Comparison of ENCODE assay signal across 8 cellular contexts in the genomic region with DNA sequence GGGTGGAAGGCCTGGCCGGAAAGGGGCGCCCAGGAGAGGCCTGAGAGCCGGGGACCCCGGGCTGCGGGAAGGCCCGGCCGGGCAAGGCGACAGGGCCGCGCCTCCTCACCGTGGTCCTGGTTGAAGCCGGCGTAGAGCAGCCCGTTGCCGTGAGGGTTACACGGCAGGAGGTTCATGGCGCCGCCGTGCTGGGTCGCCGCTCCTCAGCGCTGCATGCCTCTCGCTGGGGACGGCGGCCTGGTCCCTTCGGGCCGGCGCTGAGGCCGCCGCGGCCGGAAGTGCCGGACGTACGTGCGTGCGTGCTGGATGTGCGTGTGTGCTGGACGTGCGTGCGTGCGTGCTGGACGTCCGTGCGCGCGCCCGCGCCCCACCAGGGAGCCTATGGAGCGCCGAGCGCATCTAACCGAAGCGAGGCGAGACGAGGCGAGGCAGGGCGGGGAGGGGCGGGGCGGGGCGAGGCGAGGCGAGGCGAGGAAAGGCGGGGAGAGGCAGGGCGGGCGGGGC. TPM values are rescaled to one million over a fixed set of nuclear protein-coding genes. Genes with fewer than 3 reads are reported as not detected.
DNase-seq lines count a peak whose midpoint lies in the region; ATAC-seq and TF ChIP-seq lines count a peak whose summit lies in the region.

A gene (minus strand): TSS at position 280 of the 504 bp plus-strand sequence. CDS start 104 bp downstream, at position 176.

- intact Hi-C loops in aorta (cut with DNase I) = loop anchor here (2.0 to 5.0 kb wide), 3 partner anchors 51 to 229 kb away; a partner anchor contains a TSS

- H3K9me3 ChIP-seq in hepatocyte (ENCODE audit: low read depth) (no peaks in the 10 kb centered on the region), aorta (ENCODE audit: control insufficient read depth, low read length) (no peaks in the 10 kb centered on the region)

- H3K36me3 ChIP-seq in hepatocyte (replicated peaks; ENCODE audit: insufficient read depth, low read depth) = no peaks in the 10 kb centered on the region
- peaks cover 0 to 3% of the 10 kb centered on the region in 2 donors for H3K36me3 ChIP-seq in aorta (ENCODE audit: control insufficient read depth in 1 of 2, insufficient read depth in 2 of 2, low read length in 1 of 2)

- in situ Hi-C loops in astrocyte of the cerebellum (cut with HindIII; ENCODE audit: low sequenced_read_pairs) = no loop called here

- 3% methylated on average over 25 of the region's 67 CpGs for WGBS in hepatocyte (ENCODE audit: low lambda C conversion rate, missing lambda C conversion rate)
- 1% methylated on average over 43 to 67 of the region's 67 CpGs for WGBS in aorta, 2 donors

- H4K20me1 ChIP-seq in hepatocyte (ENCODE audit: insufficient read depth, poor library complexity, severe bottlenecking) = peaks cover 44% of the 10 kb centered on the region

- peaks cover 12% of the 10 kb centered on the region for H3K4me1 ChIP-seq in hepatocyte (ENCODE audit: insufficient read depth)
- H3K4me1 ChIP-seq in aorta (ENCODE audit: control insufficient read depth in 1 of 2, insufficient read depth in 2 of 2, low read length in 2 of 2) = no peaks in the 10 kb centered on the region

- TF ChIP-seq CTCF in astrocyte of the cerebellum (IDR thresholded peaks at IDR 0.05; ENCODE audit: low read depth, low read length, missing control alignments) (no peak), hepatocyte (IDR thresholded peaks at IDR 0.05; ENCODE audit: poor library complexity) (no peak)

- peak; percentile 10 for DNase-seq in NCI-H2029 treated with DMSO at 0.1 percent for 48 hours (lab: John Stamatoyannopoulos, UW)
- DNase-seq in T-helper 9 cell = peak; percentile 81
- DNase-seq in astrocyte of the cerebellum (ENCODE audit: low read depth) = peak; percentile 89
- DNase-seq in hepatocyte (ENCODE audit: low spot score) = peak; percentile 98
- DNase-seq in renal cortical epithelial cell (ENCODE audit: low read depth) = peak; percentile 81
- DNase-seq in aorta = peak; percentile 97 to 99

- ATAC-seq in GM18499 (IDR thresholded peaks at IDR 0.05; ENCODE audit: insufficient read depth, unreplicated experiment) (peak; percentile 27), HG02973 (IDR thresholded peaks at IDR 0.05; ENCODE audit: unreplicated experiment) (peak; percentile 68), aorta (ENCODE audit: low FRiP score) (peak; percentile 97)

- H3K27ac ChIP-seq in hepatocyte (peak within 1 kb of the TSS; percentile 99), aorta (ENCODE audit: low read depth in 1 of 2, low read length in 2 of 2) (peak within 1 kb of the TSS; percentile 55 to 62)

- H3K27me3 ChIP-seq in hepatocyte (no peaks in the 10 kb centered on the region), aorta (ENCODE audit: control insufficient read depth in 1 of 2, insufficient read depth in 2 of 2, low read length in 1 of 2) (no peaks in the 10 kb centered on the region)

- H3K79me2 ChIP-seq in hepatocyte = peaks cover 47% of the 10 kb centered on the region

- H3K4me2 ChIP-seq in hepatocyte = peak within 1 kb of the TSS; percentile 88

- H3K4me3 ChIP-seq in astrocyte of the cerebellum (ENCODE audit: low read depth, low read length) (peak within 1 kb of the TSS; percentile 94), hepatocyte (peak within 1 kb of the TSS; percentile 99), aorta (ENCODE audit: low read length in 2 of 2) (peak within 1 kb of the TSS; percentile 46 to 85)

- H2AFZ ChIP-seq in hepatocyte = peak within 1 kb of the TSS; percentile 40

- H3K9me2 ChIP-seq in hepatocyte (replicated peaks; ENCODE audit: insufficient read depth) = no peaks in the 10 kb centered on the region

RNA-seq across cellular contexts. Expression of the gene that starts here (rescaled TPM):
- total RNA-seq in hepatocyte (95.4 and 112 TPM in 2 replicates), renal cortical epithelial cell (88.6 and 98.6 TPM in 2 replicates), aorta (10 to 100 TPM; 60.4 to 75.4 TPM)
- polyA plus RNA-seq in hepatocyte (74.2 and 82.6 TPM in 2 replicates), aorta (10 to 100 TPM; 34.7 to 54.4 TPM)

Comparison
In these comparisons a context has a peak if more than half of its experiments do, and no peak if none do; other contexts are left out.
1. Peak in every context shown above with its lines: DNase-seq, ATAC-seq, H3K4me3 ChIP-seq and H3K27ac ChIP-seq.
2. ATAC-seq: peak in every context shown above with its lines; median percentile 97 in aorta; 68 in HG02973; 27 in GM18499.
3. DNase-seq: peak in every context shown above with its lines; median percentile 98 in hepatocyte; 98 in aorta; 89 in astrocyte of the cerebellum; 81 in T-helper 9 cell; 81 in renal cortical epithelial cell; 10 in NCI-H2029 treated with DMSO at 0.1 percent for 48 hours.